21 cellular contexts compared by ENCODE assay signal in the genomic region with DNA sequence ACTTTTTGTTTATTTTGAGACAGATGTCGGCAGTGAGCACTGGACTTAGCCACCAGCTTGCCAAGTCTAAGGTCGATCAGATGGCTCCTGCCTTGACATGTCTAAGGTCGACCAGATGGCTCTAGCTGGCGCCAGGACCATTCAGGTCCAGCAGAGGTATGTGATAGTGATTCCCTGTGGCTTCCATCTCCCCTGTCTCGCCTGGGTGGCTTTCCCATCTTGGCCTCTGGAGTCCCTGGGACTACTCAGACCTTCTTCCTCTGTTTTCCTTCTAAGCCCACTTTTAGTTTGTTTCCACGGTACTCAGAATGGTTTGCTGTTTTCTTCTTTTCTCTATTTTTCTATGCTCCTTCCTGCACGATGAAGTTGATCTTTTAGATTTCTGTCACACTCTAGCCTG.
"Had no signal": no experiment of that assay in that cellular context is flagged by ENCODE, and none has a peak within 500 bp of the region (broad histone marks: within the 10 kb centered on the region; RNA-seq: fewer than 3 reads in every experiment).

No MANE protein-coding gene starts in this region.

- H3K27ac ChIP-seq: colonic mucosa, neural progenitor cell, prostate gland, right atrium auricular region, suprapubic skin, transverse colon, vagina had no signal

- H3K4me3 ChIP-seq: colonic mucosa, neural progenitor cell, prostate gland, right atrium auricular region, smooth muscle cell, suprapubic skin, transverse colon, vagina had no signal

- H3K4me3 Mint-ChIP-seq: dendritic cell treated with granulocyte-macrophage colony-stimulating factor and Interleukin-4, amounts not matched to agents 40 ng/mL and 50 ng/mL, for 4 days; nephron; neural progenitor cell; stimulated activated naive CD8-positive, alpha-beta T cell treated with anti-CD3 and anti-CD28 coated beads, Interleukin-15, amount 100 ng/mL, for 72 hours had no signal

- DNase-seq: colonic mucosa; effector memory CD4-positive, alpha-beta T cell; mammary epithelial cell; midbrain; naive thymus-derived CD4-positive, alpha-beta T cell; stimulated activated CD4-positive, alpha-beta T cell treated with anti-CD3 and anti-CD28 coated beads, Interleukin-12 subunit alpha, Interleukin-12 subunit beta, amount 100 ng/mL, for 4 hours; stimulated activated CD4-positive, alpha-beta T cell treated with anti-CD3 and anti-CD28 coated beads, Interleukin-1b, Interleukin-23, amount 100 ng/mL, for 48 hours; stimulated activated CD4-positive, alpha-beta T cell treated with anti-CD3 and anti-CD28 coated beads, Interleukin-4, amount 100 ng/mL, for 1 hour; stimulated activated CD8-positive, alpha-beta memory T cell treated with anti-CD3 and anti-CD28 coated beads, Interleukin-4, amount 100 ng/mL, for 48 hours; stimulated activated naive CD4-positive, alpha-beta T cell; stimulated activated naive CD8-positive, alpha-beta T cell treated with anti-CD3 and anti-CD28 coated beads, Interleukin-15, amount 100 ng/mL, for 72 hours; transverse colon had no signal

- H3K36me3 ChIP-seq: colonic mucosa, neural progenitor cell, suprapubic skin, vagina had no signal

- H3K27ac Mint-ChIP-seq: dendritic cell treated with granulocyte-macrophage colony-stimulating factor and Interleukin-4, amounts not matched to agents 40 ng/mL and 50 ng/mL, for 4 days; naive thymus-derived CD4-positive, alpha-beta T cell; nephron; neural progenitor cell had no signal

- H3K27me3 ChIP-seq: colonic mucosa, neural progenitor cell, right atrium auricular region, suprapubic skin, transverse colon, vagina had no signal

- H3K4me1 ChIP-seq: colonic mucosa, neural progenitor cell, prostate gland, right atrium auricular region, suprapubic skin, transverse colon, vagina had no signal

- H3K27me3 Mint-ChIP-seq: dendritic cell treated with granulocyte-macrophage colony-stimulating factor and Interleukin-4, amounts not matched to agents 40 ng/mL and 50 ng/mL, for 4 days; naive thymus-derived CD4-positive, alpha-beta T cell; stimulated activated naive CD8-positive, alpha-beta T cell treated with anti-CD3 and anti-CD28 coated beads, Interleukin-15, amount 100 ng/mL, for 72 hours had no signal

- ATAC-seq: naive thymus-derived CD4-positive, alpha-beta T cell; sciatic nerve; stimulated activated naive CD8-positive, alpha-beta T cell treated with anti-CD3 and anti-CD28 coated beads, Interleukin-15, amount 100 ng/mL, for 72 hours had no signal

- H3K4me1 Mint-ChIP-seq: nephron; neural progenitor cell; stimulated activated naive CD8-positive, alpha-beta T cell treated with anti-CD3 and anti-CD28 coated beads, Interleukin-15, amount 100 ng/mL, for 72 hours had no signal

- H3K9me3 ChIP-seq: colonic mucosa, prostate gland, right atrium auricular region, vagina had no signal
